In the genomic region with DNA sequence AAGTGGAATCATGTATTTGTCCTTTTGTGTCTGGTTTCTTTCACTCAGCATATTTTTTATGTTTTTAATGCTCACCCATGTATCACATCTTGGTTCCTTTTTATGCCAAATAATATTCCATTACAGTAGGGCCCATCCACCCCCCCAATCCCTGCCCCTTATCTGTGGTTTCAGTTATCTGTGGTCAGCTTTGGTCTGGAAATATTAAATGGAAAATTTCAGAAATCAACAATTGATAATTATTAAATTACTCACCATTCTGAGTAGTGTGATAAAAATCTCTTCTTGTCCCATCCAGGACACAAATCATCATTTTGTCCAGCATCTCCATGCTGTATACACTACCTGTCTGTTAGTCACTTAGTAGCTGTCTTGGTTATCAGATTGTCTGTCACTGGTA, we compare ENCODE assay signal across 20 cellular contexts.
DNase-seq lines count a peak whose midpoint lies in the region; ATAC-seq and TF ChIP-seq lines count a peak whose summit lies in the region.
"Had no signal": no experiment of that assay in that cellular context is flagged by ENCODE, and none has a peak within 500 bp of the region (broad histone marks: within the 10 kb centered on the region; RNA-seq: fewer than 3 reads in every experiment).

No MANE protein-coding gene starts in this region.

- CTCF ChIA-PET in WTC11 (lab: Charles Lee): no interaction called here

- H3K4me3 Mint-ChIP-seq in natural killer cell (no peak overlapping the region), WTC11 (no peak overlapping the region)
- no peak overlapping the region for H3K4me3 Mint-ChIP-seq in natural killer cell treated with Interleukin-12 subunit alpha and Interleukin-12 subunit beta and Interleukin-15 and Interleukin-18, amount 100 ng/mL, for 72 hours
- H3K4me3 Mint-ChIP-seq in activated T-helper 2 cell treated with anti-CD3 and anti-CD28 coated beads, Interferon-gamma antibody, Interleukin-2, Interleukin-4, amounts not matched to agents 10 μg/mL and 5 μg/mL and 100 μg/mL, durations not matched to agents 14 hours and 24 hours and 36 hours (ENCODE audit: low read depth): no peak overlapping the region

- H3K36me3 Mint-ChIP-seq in natural killer cell (no peaks in the 10 kb centered on the region), WTC11 (no peaks in the 10 kb centered on the region)
- H3K36me3 Mint-ChIP-seq in natural killer cell treated with Interleukin-12 subunit alpha and Interleukin-12 subunit beta and Interleukin-15 and Interleukin-18, amount 100 ng/mL, for 72 hours: no peaks in the 10 kb centered on the region
- H3K36me3 Mint-ChIP-seq in activated T-helper 2 cell treated with anti-CD3 and anti-CD28 coated beads, Interferon-gamma antibody, Interleukin-2, Interleukin-4, amounts not matched to agents 10 μg/mL and 5 μg/mL and 100 μg/mL, durations not matched to agents 14 hours and 24 hours and 36 hours (ENCODE audit: low read depth): peaks cover 53% of the 10 kb centered on the region

- DNase-seq in natural killer cell (no peak), foreskin keratinocyte (no peak), 8988T (no peak), WTC11 (ENCODE audit: low spot score) (no peak), GM19240 (ENCODE audit: insufficient read length, low spot score) (no peak)
- no peak for DNase-seq in natural killer cell treated with Interleukin-12 subunit alpha and Interleukin-12 subunit beta and Interleukin-15 and Interleukin-18, amount 100 ng/mL, for 72 hours (ENCODE audit: low spot score)
- DNase-seq in activated T-helper 2 cell treated with anti-CD3 and anti-CD28 coated beads, Interferon-gamma antibody, Interleukin-2, Interleukin-4, amounts not matched to agents 10 μg/mL and 5 μg/mL and 100 μg/mL, durations not matched to agents 14 hours and 24 hours and 36 hours (ENCODE audit: low spot score): no peak
- DNase-seq: C1 segment of cervical spinal cord, DMS79 treated with DMSO at 0.1 percent for 48 hours, GDM1, GOT3, NCI-H1105, NCI-H1694 treated with DMSO at 0.1 percent for 48 hours, NCI-H345, NCI-H526 treated with DMSO at 0.1 percent for 48 hours, Right ventricle myocardium superior had no signal

- peaks cover 74 to 78% of the 10 kb centered on the region in 2 donors for H3K4me1 Mint-ChIP-seq in natural killer cell
- H3K4me1 Mint-ChIP-seq in natural killer cell treated with Interleukin-12 subunit alpha and Interleukin-12 subunit beta and Interleukin-15 and Interleukin-18, amount 100 ng/mL, for 72 hours (ENCODE audit: low read depth in 2 of 2): peaks cover 47 to 50% of the 10 kb centered on the region in 2 donors
- H3K4me1 Mint-ChIP-seq in activated T-helper 2 cell treated with anti-CD3 and anti-CD28 coated beads, Interferon-gamma antibody, Interleukin-2, Interleukin-4, amounts not matched to agents 10 μg/mL and 5 μg/mL and 100 μg/mL, durations not matched to agents 14 hours and 24 hours and 36 hours (ENCODE audit: low read depth): peaks cover 41% of the 10 kb centered on the region
- H3K4me1 Mint-ChIP-seq in WTC11: peaks cover 29% of the 10 kb centered on the region

- TF ChIP-seq CTCF in natural killer cell (IDR thresholded peaks at IDR 0.05) (no peak), foreskin keratinocyte (conservative IDR thresholded peaks at IDR 0.05) (no peak), WTC11 (IDR thresholded peaks at IDR 0.05) (no peak)

- ATAC-seq in natural killer cell (no peak), foreskin keratinocyte (peak; percentile 19), GM21737 (IDR thresholded peaks at IDR 0.05; ENCODE audit: unreplicated experiment) (no peak), WTC11 (no peak)
- ATAC-seq in natural killer cell treated with Interleukin-12 subunit alpha and Interleukin-12 subunit beta and Interleukin-15 and Interleukin-18, amount 100 ng/mL, for 72 hours: no peak
- ATAC-seq: GM12878 had no signal

- intact Hi-C loops in natural killer cell (cut with micrococcal nuclease): no loop called here
- intact Hi-C loops in activated T-helper 2 cell treated with anti-CD3 and anti-CD28 coated beads, Interferon-gamma antibody, Interleukin-2, Interleukin-4, amounts not matched to agents 10 μg/mL and 5 μg/mL and 100 μg/mL, durations not matched to agents 14 hours and 24 hours and 36 hours (cut with micrococcal nuclease): no loop called here

- no peaks in the 10 kb centered on the region for H3K27me3 Mint-ChIP-seq in natural killer cell (ENCODE audit: low read depth in 2 of 2)
- H3K27me3 Mint-ChIP-seq in natural killer cell treated with Interleukin-12 subunit alpha and Interleukin-12 subunit beta and Interleukin-15 and Interleukin-18, amount 100 ng/mL, for 72 hours: no peaks in the 10 kb centered on the region
- H3K27me3 Mint-ChIP-seq in activated T-helper 2 cell treated with anti-CD3 and anti-CD28 coated beads, Interferon-gamma antibody, Interleukin-2, Interleukin-4, amounts not matched to agents 10 μg/mL and 5 μg/mL and 100 μg/mL, durations not matched to agents 14 hours and 24 hours and 36 hours (ENCODE audit: low read depth): no peaks in the 10 kb centered on the region
- H3K27me3 Mint-ChIP-seq in WTC11 (ENCODE audit: low read depth): no peaks in the 10 kb centered on the region

- H3K9me3 Mint-ChIP-seq in natural killer cell (no peaks in the 10 kb centered on the region), WTC11 (no peaks in the 10 kb centered on the region)
- no peaks in the 10 kb centered on the region for H3K9me3 Mint-ChIP-seq in natural killer cell treated with Interleukin-12 subunit alpha and Interleukin-12 subunit beta and Interleukin-15 and Interleukin-18, amount 100 ng/mL, for 72 hours
- no peaks in the 10 kb centered on the region for H3K9me3 Mint-ChIP-seq in activated T-helper 2 cell treated with anti-CD3 and anti-CD28 coated beads, Interferon-gamma antibody, Interleukin-2, Interleukin-4, amounts not matched to agents 10 μg/mL and 5 μg/mL and 100 μg/mL, durations not matched to agents 14 hours and 24 hours and 36 hours

- H3K27ac ChIP-seq in foreskin keratinocyte: no peak overlapping the region
- H3K27ac ChIP-seq: KMS-11, SK-N-MC had no signal

- H3K27ac Mint-ChIP-seq in natural killer cell (peak overlapping the region; percentile 5 to 23), WTC11 (no peak overlapping the region)
- no peak overlapping the region for H3K27ac Mint-ChIP-seq in natural killer cell treated with Interleukin-12 subunit alpha and Interleukin-12 subunit beta and Interleukin-15 and Interleukin-18, amount 100 ng/mL, for 72 hours
- peak overlapping the region; percentile 28 for H3K27ac Mint-ChIP-seq in activated T-helper 2 cell treated with anti-CD3 and anti-CD28 coated beads, Interferon-gamma antibody, Interleukin-2, Interleukin-4, amounts not matched to agents 10 μg/mL and 5 μg/mL and 100 μg/mL, durations not matched to agents 14 hours and 24 hours and 36 hours

- POLR2A ChIA-PET in WTC11 (lab: Charles Lee): no interaction called here

- H3K27me3 ChIP-seq in foreskin keratinocyte: no peaks in the 10 kb centered on the region

- peaks cover 5% of the 10 kb centered on the region for H3K4me1 ChIP-seq in foreskin keratinocyte

TF ChIP-seq in WTC11, 78 proteins besides CTCF, POLR2A, EP300 and RAD21 (continues in another document):
- no peak for TF ChIP-seq SOX15 (CRISPR knock-in tag; IDR thresholded peaks at IDR 0.05)
- no peak for TF ChIP-seq ATF2 (CRISPR knock-in tag; IDR thresholded peaks at IDR 0.05; ENCODE audit: borderline replicate concordance, low read depth)
- no peak for TF ChIP-seq ZBTB21 (CRISPR knock-in tag; IDR thresholded peaks at IDR 0.05; ENCODE audit: borderline replicate concordance)
- TF ChIP-seq PRRX2 (CRISPR knock-in tag; IDR thresholded peaks at IDR 0.05): no peak
- no peak for TF ChIP-seq TEAD1 (CRISPR knock-in tag; IDR thresholded peaks at IDR 0.05)
- no peak for TF ChIP-seq SP1 (CRISPR knock-in tag; conservative IDR thresholded peaks at IDR 0.05)
- TF ChIP-seq TP53 (CRISPR knock-in tag; IDR thresholded peaks at IDR 0.05): no peak
- TF ChIP-seq E2F4 (CRISPR knock-in tag; IDR thresholded peaks at IDR 0.05; ENCODE audit: borderline replicate concordance, low read depth): no peak
- no peak for TF ChIP-seq GRHL2 (CRISPR knock-in tag; IDR thresholded peaks at IDR 0.05; ENCODE audit: insufficient replicate concordance, severe bottlenecking)
- no peak for TF ChIP-seq NFE2L1 (CRISPR knock-in tag; IDR thresholded peaks at IDR 0.05)
- TF ChIP-seq ZNF423 (CRISPR knock-in tag; IDR thresholded peaks at IDR 0.05): no peak

Comparison
In these comparisons a context has a peak if more than half of its experiments do, and no peak if none do; other contexts are left out.
1. H3K27ac Mint-ChIP-seq: peak in natural killer cell (2 of 2) and activated T-helper 2 cell treated with anti-CD3 and anti-CD28 coated beads, Interferon-gamma antibody, Interleukin-2, Interleukin-4, amounts not matched to agents 10 μg/mL and 5 μg/mL and 100 μg/mL, durations not matched to agents 14 hours and 24 hours and 36 hours (single experiment); none in natural killer cell treated with Interleukin-12 subunit alpha and Interleukin-12 subunit beta and Interleukin-15 and Interleukin-18, amount 100 ng/mL, for 72 hours (0 of 2) and WTC11 (single experiment).